ENCODE assay signal across 17 cellular contexts in the genomic region with DNA sequence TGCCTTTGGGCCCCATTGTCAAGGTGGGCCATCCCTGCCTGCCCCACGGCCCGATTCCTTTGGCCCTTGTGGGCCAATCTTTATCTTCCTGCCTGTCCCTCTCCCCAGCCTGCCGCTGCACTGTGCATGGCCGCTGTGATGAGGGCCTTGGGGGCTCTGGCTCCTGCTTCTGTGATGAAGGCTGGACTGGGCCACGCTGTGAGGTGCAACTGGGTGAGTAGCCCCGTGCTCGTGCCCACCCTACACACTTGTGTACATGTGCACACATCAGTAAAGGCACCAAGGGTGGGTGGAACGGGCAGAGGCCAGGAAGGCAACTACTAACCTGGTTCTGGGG. TPM values are rescaled to one million over a fixed set of nuclear protein-coding genes. Genes with fewer than 3 reads are reported as not detected.
A peak's percentile ranks its signal among the peaks of the same experiment; 100 is the strongest.
DNase-seq lines count a peak whose midpoint lies in the region; ATAC-seq, FAIRE-seq and TF ChIP-seq lines count a peak whose summit lies in the region.
"Had no signal": no experiment of that assay in that cellular context is flagged by ENCODE, and none has a peak within 500 bp of the region (broad histone marks: within the 10 kb centered on the region; RNA-seq: fewer than 3 reads in every experiment).

No MANE protein-coding gene starts in this region.

- H3K4me1 ChIP-seq in H1 (replicated peaks in 1 of 4; ENCODE audit: control insufficient read depth in 3 of 4, insufficient read depth in 4 of 4, low read length in 3 of 4) = peaks cover 0 to 6% (median 4%) of the 10 kb centered on the region in 4 experiments; a peak in 5 of 7 replicates
- H3K4me1 ChIP-seq in trophoblast cell (ENCODE audit: control insufficient read depth in 1 of 2, insufficient read depth in 2 of 2, low read length in 2 of 2) = peaks cover 14 to 23% of the 10 kb centered on the region in 2 experiments
- no peaks in the 10 kb centered on the region for H3K4me1 ChIP-seq in OCI-LY7 (ENCODE audit: insufficient read depth, low read length, poor library complexity, severe bottlenecking)
- H3K4me1 ChIP-seq in PC-9 (replicated peaks; ENCODE audit: insufficient read depth) = peaks cover under 1% of the 10 kb centered on the region; the same call in 1 of the 2 replicates
- H3K4me1 ChIP-seq: BLaER1 had no signal

- no peak overlapping the region for H3K4ac ChIP-seq in H1 (replicated peaks; ENCODE audit: insufficient read length, low read depth, low read length)
- H3K4ac ChIP-seq in trophoblast cell (ENCODE audit: low read depth, low read length) = no peak overlapping the region

- H3K27ac ChIP-seq in H1 (ENCODE audit: low read depth, low read length) = no peak overlapping the region
- H3K27ac ChIP-seq in trophoblast cell (ENCODE audit: low read depth, low read length) = no peak overlapping the region
- no peak overlapping the region for H3K27ac ChIP-seq in OCI-LY7 (ENCODE audit: low read depth, low read length, poor library complexity, severe bottlenecking)
- no peak overlapping the region for H3K27ac ChIP-seq in PC-9
- H3K27ac ChIP-seq: 22Rv1, BLaER1 had no signal

- CTCF ChIA-PET in H1 (lab: Charles Lee; ENCODE audit: partially characterized antibody) = interaction anchor here (0.8 to 1.4 kb wide), 2 partner anchors 14 to 42 kb away, joined by 3 to 4 read pairs; no protein-coding TSS in a partner anchor
- CTCF ChIA-PET in OCI-LY7 (lab: Charles Lee; ENCODE audit: unreplicated experiment) = no interaction called here
- CTCF ChIA-PET in PC-9 (lab: Charles Lee) = no interaction called here

- no peak overlapping the region for H2BK5ac ChIP-seq in H1 (ENCODE audit: low read depth, low read length)
- H2BK5ac ChIP-seq in trophoblast cell (ENCODE audit: low read depth, low read length, poor library complexity) = no peak overlapping the region

- DNase-seq in Right ventricle myocardium inferior (ENCODE audit: missing footprints) = peak; percentile 20
- DNase-seq in cardiac septum (ENCODE audit: low spot score) = no peak
- DNase-seq in 8988T = peak; percentile 39
- no peak for DNase-seq in H1 (ENCODE audit: low read depth in 1 of 2, low spot score in 2 of 2)
- DNase-seq in trophoblast cell = no peak
- no peak for DNase-seq in OCI-LY7 (ENCODE audit: low spot score)
- DNase-seq in PC-9 = no peak
- DNase-seq: Calu3; CD8-positive, alpha-beta T cell; DMS79 treated with DMSO at 0.1 percent for 48 hours; GF-D8; GOT3; H9; IMR-90 had no signal

- TF ChIP-seq CTCF in H1 (IDR thresholded peaks at IDR 0.05; ENCODE audit: control extremely low read depth in 1 of 3, insufficient read depth in 1 of 3, low read depth in 1 of 3, low read length in 3 of 3) (no peak), OCI-LY7 (conservative IDR thresholded peaks at IDR 0.05; ENCODE audit: low read length) (no peak), PC-9 (conservative IDR thresholded peaks at IDR 0.05) (no peak)

- no peaks in the 10 kb centered on the region; the same call in 1 of the 2 replicates for H3K23me2 ChIP-seq in H1 (ENCODE audit: low read depth, low read length)

- H3K79me1 ChIP-seq in H1 (ENCODE audit: low read depth, low read length) (no peaks in the 10 kb centered on the region), trophoblast cell (ENCODE audit: low read length) (peaks cover 12% of the 10 kb centered on the region)

- POLR2A ChIA-PET in H1 (lab: Charles Lee; ENCODE audit: partially characterized antibody) = interaction anchor here (1.1 to 3.5 kb wide), 3 partner anchors 31 to 165 kb away, joined by 3 to 16 read pairs (median 3); no protein-coding TSS in a partner anchor
- POLR2A ChIA-PET in OCI-LY7 (lab: Charles Lee) = no interaction called here
- POLR2A ChIA-PET in PC-9 (lab: Charles Lee; ENCODE audit: unreplicated experiment) = no interaction called here

- peaks cover 7 to 34% (median 15%) of the 10 kb centered on the region in 4 experiments; a peak in 5 of 8 replicates for H3K36me3 ChIP-seq in H1 (ENCODE audit: control insufficient read depth in 2 of 4, insufficient read depth in 4 of 4, low read length in 3 of 4)
- peaks cover 33 to 40% of the 10 kb centered on the region in 2 experiments for H3K36me3 ChIP-seq in trophoblast cell (ENCODE audit: control insufficient read depth in 1 of 2, insufficient read depth in 2 of 2, low read length in 2 of 2)
- peaks cover 15% of the 10 kb centered on the region; the same call in 1 of the 2 replicates for H3K36me3 ChIP-seq in OCI-LY7 (ENCODE audit: insufficient read depth, low read length)
- H3K36me3 ChIP-seq in PC-9 (ENCODE audit: low read depth) = no peaks in the 10 kb centered on the region

- H2BK20ac ChIP-seq in H1 (ENCODE audit: low read length) = no peak overlapping the region

- H2AK5ac ChIP-seq in H1 (ENCODE audit: low read depth, low read length) (no peak overlapping the region), trophoblast cell (ENCODE audit: low read length) (no peak overlapping the region)

- H3K79me2 ChIP-seq in H1 (ENCODE audit: control insufficient read depth in 1 of 2, insufficient read depth in 2 of 2, low read length in 2 of 2) = no peaks in the 10 kb centered on the region
- H3K79me2 ChIP-seq in trophoblast cell (ENCODE audit: control insufficient read depth, insufficient read depth, low read length, poor library complexity) = peaks cover 2% of the 10 kb centered on the region
- no peaks in the 10 kb centered on the region for H3K79me2 ChIP-seq in OCI-LY7 (ENCODE audit: insufficient read depth, low read depth, low read length)
- no peaks in the 10 kb centered on the region for H3K79me2 ChIP-seq in PC-9 (ENCODE audit: low read depth)

- no peak for FAIRE-seq in H1 (lab: Jason Lieb, UNC)

- no TSS peak for BruUV-seq in OCI-LY7 (replicated peaks; lab: Mats Ljungman, UMichigan)
- no TSS peak for BruUV-seq in PC-9 (replicated peaks; lab: Mats Ljungman, UMichigan)

- H4K8ac ChIP-seq in H1 (ENCODE audit: extremely low read depth, insufficient read depth, low read length) (peak overlapping the region; percentile 65), trophoblast cell (ENCODE audit: low read depth, low read length) (no peak overlapping the region)

- H3K27me3 ChIP-seq in H1 (replicated peaks in 1 of 4; ENCODE audit: control insufficient read depth in 3 of 4, extremely low read depth in 1 of 4, insufficient read depth in 3 of 4, low read length in 3 of 4) (peaks cover 0 to 11% (median 4%) of the 10 kb centered on the region in 4 experiments; a peak in 5 of 7 replicates), trophoblast cell (ENCODE audit: insufficient read depth, low read length) (no peaks in the 10 kb centered on the region), PC-9 (ENCODE audit: insufficient read depth, low read depth) (no peaks in the 10 kb centered on the region)
- H3K27me3 ChIP-seq: BLaER1 had no signal

- no peak for TF ChIP-seq POLR2A in H1 (IDR thresholded peaks at IDR 0.05; ENCODE audit: control extremely low read depth in 1 of 2, low read depth in 2 of 2, low read length in 2 of 2)

- H3K9me3 ChIP-seq in H1 (ENCODE audit: insufficient read depth in 2 of 2, low read depth in 1 of 2, low read length in 1 of 2) (no peaks in the 10 kb centered on the region), trophoblast cell (ENCODE audit: insufficient read depth, low read depth, low read length) (peaks cover 8% of the 10 kb centered on the region), OCI-LY7 (ENCODE audit: low read length) (no peaks in the 10 kb centered on the region), PC-9 (ENCODE audit: insufficient read depth, low read depth) (no peaks in the 10 kb centered on the region)
- H3K9me3 ChIP-seq: BLaER1 had no signal

- H4K5ac ChIP-seq in H1 (ENCODE audit: insufficient read length, low read depth, low read length) = no peak overlapping the region

- H3K23ac ChIP-seq in H1 (ENCODE audit: insufficient read length) (no peak overlapping the region), trophoblast cell (ENCODE audit: low read length) (no peak overlapping the region)

- no peak overlapping the region for H3K4me3 ChIP-seq in H1 (ENCODE audit: extremely low read depth in 1 of 4, insufficient read depth in 2 of 4, low read depth in 3 of 4, low read length in 4 of 4)
- peak overlapping the region; percentile 2 for H3K4me3 ChIP-seq in trophoblast cell (ENCODE audit: low read depth, low read length)
- H3K4me3 ChIP-seq in OCI-LY7 (ENCODE audit: low read depth, low read length, poor library complexity, severe bottlenecking) = no peak overlapping the region
- H3K4me3 ChIP-seq in PC-9 = no peak overlapping the region
- H3K4me3 ChIP-seq: BLaER1 had no signal

- no peak overlapping the region for H3K14ac ChIP-seq in H1 (ENCODE audit: insufficient read length)
- no peak overlapping the region for H3K14ac ChIP-seq in trophoblast cell (ENCODE audit: low read length)

- H3K9ac ChIP-seq in H1 (replicated peaks in 1 of 4; ENCODE audit: extremely low read depth in 1 of 4, low read depth in 3 of 4, low read length in 3 of 4) = no peak overlapping the region
- no peak overlapping the region for H3K9ac ChIP-seq in trophoblast cell (ENCODE audit: low read length)
- H3K9ac ChIP-seq: BLaER1 had no signal

- H2BK120ac ChIP-seq in H1 (replicated peaks; ENCODE audit: low read depth, low read length) (no peak overlapping the region), trophoblast cell (ENCODE audit: insufficient read depth, low read length, poor library complexity) (no peak overlapping the region)

- H3F3A ChIP-seq in PC-9 (ENCODE audit: insufficient read depth, low read depth) = peaks cover 7% of the 10 kb centered on the region; the same call in 1 of the 2 replicates

- H3K18ac ChIP-seq in H1 (ENCODE audit: extremely low read depth, low read length) = no peak overlapping the region
- H3K18ac ChIP-seq in trophoblast cell (ENCODE audit: low read length) = no peak overlapping the region

- TF ChIP-seq RAD21 in H1 (IDR thresholded peaks at IDR 0.05 in 1 of 2, conservative IDR thresholded peaks at IDR 0.05 in 1 of 2; ENCODE audit: low read depth in 2 of 2, low read length in 2 of 2) = no peak

- no peak for ATAC-seq in Right ventricle myocardium inferior
- ATAC-seq in HG02870 (IDR thresholded peaks at IDR 0.05; ENCODE audit: unreplicated experiment) = no peak
- ATAC-seq: CD8-positive, alpha-beta T cell had no signal

- H4K20me1 ChIP-seq in H1 (replicated peaks in 1 of 2; ENCODE audit: control insufficient read depth in 1 of 2, insufficient read depth in 2 of 2, low read length in 2 of 2) (peaks cover 0 to 18% of the 10 kb centered on the region in 2 experiments), OCI-LY7 (ENCODE audit: insufficient read depth, low read length) (no peaks in the 10 kb centered on the region), PC-9 (ENCODE audit: insufficient read depth) (no peaks in the 10 kb centered on the region)

- H4K91ac ChIP-seq in H1 (replicated peaks; ENCODE audit: insufficient read length, low read length) (no peak overlapping the region), trophoblast cell (ENCODE audit: low read depth, low read length) (no peak overlapping the region)

- H3K56ac ChIP-seq in H1 (replicated peaks; ENCODE audit: insufficient read length, low read depth, low read length) = no peak overlapping the region

- H2BK15ac ChIP-seq in H1 (ENCODE audit: low read length) = no peak overlapping the region

- TF ChIP-seq EP300 in H1 (IDR thresholded peaks at IDR 0.05; ENCODE audit: borderline replicate concordance in 1 of 2, low read depth in 2 of 2, low read length in 2 of 2) = no peak

- H2BK12ac ChIP-seq in H1 (ENCODE audit: low read depth, low read length) (no peak overlapping the region), trophoblast cell (ENCODE audit: low read length) (no peak overlapping the region)

- intact Hi-C loops in Right ventricle myocardium inferior (cut with DNase I) (no loop called here), cardiac septum (cut with DNase I) (no loop called here), OCI-LY7 (cut with micrococcal nuclease; ENCODE audit: unreplicated experiment) (no loop called here), PC-9 (cut with micrococcal nuclease; ENCODE audit: unreplicated experiment) (no loop called here)

- H3K9me2 ChIP-seq in OCI-LY7 (ENCODE audit: insufficient read depth, low read length) (no peaks in the 10 kb centered on the region), PC-9 (ENCODE audit: insufficient read depth) (no peaks in the 10 kb centered on the region)

- H3K4me2 ChIP-seq in H1 (ENCODE audit: insufficient read depth in 1 of 2, low read depth in 2 of 2, low read length in 2 of 2) = no peak overlapping the region
- no peak overlapping the region for H3K4me2 ChIP-seq in trophoblast cell (ENCODE audit: low read length)
- H3K4me2 ChIP-seq in OCI-LY7 (ENCODE audit: low read length) = no peak overlapping the region
- H3K4me2 ChIP-seq in PC-9 = no peak overlapping the region
- H3K4me2 ChIP-seq: BLaER1 had no signal

- WGBS in H1 (ENCODE audit: extremely low coverage in 1 of 2, insufficient coverage in 1 of 2, insufficient read length in 1 of 2, insufficient replicate concordance in 2 of 2, low coverage in 1 of 2, low lambda C conversion rate in 2 of 2, missing lambda C conversion rate in 1 of 2), 2 experiments = 94% methylated on average over 8 of the region's 8 CpGs; no CpG with 5 or more reads in 1 of the 2 experiments
- no CpG with 5 or more reads among the region's 8 CpGs for WGBS in trophoblast cell (ENCODE audit: extremely low coverage, insufficient coverage, insufficient read length)

- H4K12ac ChIP-seq in trophoblast cell (ENCODE audit: low read depth, low read length) = no peak overlapping the region

- no peak overlapping the region for H2AFZ ChIP-seq in H1 (ENCODE audit: low read length)
- H2AFZ ChIP-seq in trophoblast cell (ENCODE audit: insufficient read depth, low read length, poor library complexity) = no peak overlapping the region
- H2AFZ ChIP-seq in OCI-LY7 (ENCODE audit: low read length) = no peak overlapping the region
- H2AFZ ChIP-seq in PC-9 = no peak overlapping the region

RNA-seq across cellular contexts. Expression of a gene that starts 12.2 kb away (rescaled TPM):
- total RNA-seq in Right ventricle myocardium inferior (105 TPM), cardiac septum (58.2 TPM), OCI-LY7 (2022) (110 and 118 TPM in 2 replicates), PC-9 (2021) (172 and 215 TPM in 2 replicates)
- 331 and 367 TPM in 2 replicates for total RNA-seq in H1 (2021; fragmentation: NEBNext Ultra II Directional; extraction: Animal tissue kit (Norgen Biotek cat#: 25700))
- polyA plus RNA-seq in H1 (2011; rRNA removed) = 477 and 618 TPM in 2 replicates
- polyA plus RNA-seq in H1 (2011; cell fraction: cytosol; rRNA removed) = 370 TPM
- 830 TPM for polyA plus RNA-seq in H1 (2011; cell fraction: nucleus; rRNA removed)
- 216 to 416 TPM (median 397 TPM) in 4 replicates for polyA plus RNA-seq in H1 (2012, experiment 1 of 2)
- 335 TPM for polyA plus RNA-seq in H1 (2012, experiment 2 of 2)
- polyA plus RNA-seq in H1 (2013, experiment 1 of 2) = 241 TPM
- polyA plus RNA-seq in H1 (2013, experiment 2 of 2) = 226 TPM
- polyA minus RNA-seq in H1 (2011; rRNA and poly(A)+ RNA removed) = 308 and 331 TPM in 2 replicates
- polyA minus RNA-seq in H1 (2011; cell fraction: cytosol; rRNA and poly(A)+ RNA removed) = 233 TPM
- polyA minus RNA-seq in H1 (2011; cell fraction: nucleus; rRNA and poly(A)+ RNA removed) = 167 TPM
- polyA plus RNA-seq in trophoblast cell (2013) = 247 and 254 TPM in 2 replicates
- 132 and 144 TPM in 2 replicates for total RNA-seq in OCI-LY7 (2014; rRNA removed; shearing (Covaris generic))

RNA-seq across cellular contexts. Expression of a gene that starts 14.9 kb away (rescaled TPM):
- total RNA-seq in Right ventricle myocardium inferior (71.1 TPM), cardiac septum (52.9 TPM), OCI-LY7 (2022) (22.4 and 25.6 TPM in 2 replicates), PC-9 (2021) (13.3 and 16.5 TPM in 2 replicates)
- total RNA-seq in H1 (2021; fragmentation: NEBNext Ultra II Directional; extraction: Animal tissue kit (Norgen Biotek cat#: 25700)) = 37.7 and 39.3 TPM in 2 replicates
- 35.0 and 45.0 TPM in 2 replicates for polyA plus RNA-seq in H1 (2011; rRNA removed)
- 55.7 TPM for polyA plus RNA-seq in H1 (2011; cell fraction: cytosol; rRNA removed)
- 59.8 TPM for polyA plus RNA-seq in H1 (2011; cell fraction: nucleus; rRNA removed)
- 33.1 to 135 TPM (median 91.0 TPM) in 4 replicates for polyA plus RNA-seq in H1 (2012, experiment 1 of 2)
- 63.3 TPM for polyA plus RNA-seq in H1 (2012, experiment 2 of 2)
- 68.6 TPM for polyA plus RNA-seq in H1 (2013, experiment 1 of 2)
- 73.4 TPM for polyA plus RNA-seq in H1 (2013, experiment 2 of 2)
- polyA minus RNA-seq in H1 (2011; rRNA and poly(A)+ RNA removed) = 4.8 and 5.1 TPM in 2 replicates
- 14.8 TPM for polyA minus RNA-seq in H1 (2011; cell fraction: cytosol; rRNA and poly(A)+ RNA removed)
- polyA minus RNA-seq in H1 (2011; cell fraction: nucleus; rRNA and poly(A)+ RNA removed) = 25.4 TPM
- polyA plus RNA-seq in trophoblast cell (2013) = 68.9 TPM in 2 replicates
- total RNA-seq in OCI-LY7 (2014; rRNA removed; shearing (Covaris generic)) = 12.0 and 18.4 TPM in 2 replicates

RNA-seq across cellular contexts. Expression of a gene that starts 26.3 kb away (rescaled TPM):
- total RNA-seq in Right ventricle myocardium inferior (88.1 TPM), cardiac septum (52.2 TPM), OCI-LY7 (2022) (not detected in 2 replicates), PC-9 (2021) (0.04 TPM in 1 of 2 replicates, not detected in the other)
- total RNA-seq in H1 (2021; fragmentation: NEBNext Ultra II Directional; extraction: Animal tissue kit (Norgen Biotek cat#: 25700)) = 1.8 and 1.9 TPM in 2 replicates
- 1.0 and 1.3 TPM in 2 replicates for polyA plus RNA-seq in H1 (2011; rRNA removed)
- 0.78 TPM for polyA plus RNA-seq in H1 (2011; cell fraction: cytosol; rRNA removed)
- 3.9 TPM for polyA plus RNA-seq in H1 (2011; cell fraction: nucleus; rRNA removed)
- 0.64 to 1.5 TPM (median 1.2 TPM) in 4 replicates for polyA plus RNA-seq in H1 (2012, experiment 1 of 2)
- polyA plus RNA-seq in H1 (2012, experiment 2 of 2) = 0.62 TPM
- 1.2 TPM for polyA plus RNA-seq in H1 (2013, experiment 1 of 2)
- polyA plus RNA-seq in H1 (2013, experiment 2 of 2) = 0.99 TPM
- polyA minus RNA-seq in H1 (2011; rRNA and poly(A)+ RNA removed) = 0.85 and 1.4 TPM in 2 replicates
- 1.7 TPM for polyA minus RNA-seq in H1 (2011; cell fraction: cytosol; rRNA and poly(A)+ RNA removed)
- 2.0 TPM for polyA minus RNA-seq in H1 (2011; cell fraction: nucleus; rRNA and poly(A)+ RNA removed)
- polyA plus RNA-seq in trophoblast cell (2013) = 0.14 and 0.19 TPM in 2 replicates
- not detected in 2 replicates for total RNA-seq in OCI-LY7 (2014; rRNA removed; shearing (Covaris generic))
- total RNA-seq: IMR-90 had no signal
- polyA plus RNA-seq: IMR-90 had no signal

Comparison
In these comparisons a context has a peak if more than half of its experiments do, and no peak if none do; other contexts are left out.
1. DNase-seq: peak in Right ventricle myocardium inferior (single experiment) and 8988T (single experiment); none in cardiac septum (single experiment), H1 (0 of 2), trophoblast cell (0 of 2), OCI-LY7 (single experiment) and PC-9 (0 of 2).
2. RNA of a gene that starts 26.3 kb away (total RNA-seq): 88.1 TPM in Right ventricle myocardium inferior (single experiment) and 52.2 TPM in cardiac septum (single experiment); 1.8 to 1.9 TPM in H1, 0.04 TPM in PC-9 and not detected in OCI-LY7; every median in the first group is over 10 times any median in the second.